Comparison of ENCODE assay signal across 1 cellular context in the genomic region with DNA sequence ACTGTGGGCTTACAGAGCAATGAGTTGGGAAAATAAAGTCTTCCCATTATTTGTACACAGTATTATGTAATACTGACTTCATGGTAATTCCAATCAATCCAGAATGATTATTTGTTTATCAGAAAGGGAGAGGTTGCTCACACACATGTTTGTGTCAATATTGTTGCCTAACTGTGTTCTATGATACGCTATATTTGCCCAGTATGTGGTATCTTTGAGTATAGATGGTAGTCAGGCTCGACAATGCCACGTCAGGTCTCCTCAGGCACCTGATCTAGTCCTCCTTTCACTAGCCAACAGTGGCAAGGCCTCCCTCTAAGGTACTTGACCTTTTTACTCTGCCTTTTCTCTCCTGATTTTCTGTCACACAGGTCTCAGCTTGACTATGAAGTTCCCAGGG.
TF ChIP-seq lines count a peak whose summit lies in the region.

No MANE protein-coding gene starts in this region.

TF ChIP-seq in HepG2, 621 proteins besides CTCF, POLR2A, EP300 and RAD21:
- TF ChIP-seq HNRNPL (IDR thresholded peaks at IDR 0.05; ENCODE audit: low read depth, low read length) (no peak), REXO4 (CRISPR knock-in tag; IDR thresholded peaks at IDR 0.05; ENCODE audit: borderline replicate concordance) (no peak), ZMYM2 (CRISPR knock-in tag; IDR thresholded peaks at IDR 0.05) (no peak), MED13 (CRISPR knock-in tag; IDR thresholded peaks at IDR 0.05) (no peak), CAMTA2 (CRISPR knock-in tag; IDR thresholded peaks at IDR 0.05; ENCODE audit: borderline replicate concordance) (no peak), ZBTB10 (CRISPR knock-in tag; IDR thresholded peaks at IDR 0.05; ENCODE audit: borderline replicate concordance) (no peak), CENPT (CRISPR knock-in tag; IDR thresholded peaks at IDR 0.05; ENCODE audit: low read depth) (no peak), PRDM10 (CRISPR knock-in tag; IDR thresholded peaks at IDR 0.05; ENCODE audit: low read depth) (no peak), ZNF224 (CRISPR knock-in tag; IDR thresholded peaks at IDR 0.05) (no peak), ATF7 (IDR thresholded peaks at IDR 0.05) (no peak), ATF7 (CRISPR knock-in tag; IDR thresholded peaks at IDR 0.05) (no peak), HOXD1 (CRISPR knock-in tag; IDR thresholded peaks at IDR 0.05) (no peak)
- TF ChIP-seq, protein P1, sequence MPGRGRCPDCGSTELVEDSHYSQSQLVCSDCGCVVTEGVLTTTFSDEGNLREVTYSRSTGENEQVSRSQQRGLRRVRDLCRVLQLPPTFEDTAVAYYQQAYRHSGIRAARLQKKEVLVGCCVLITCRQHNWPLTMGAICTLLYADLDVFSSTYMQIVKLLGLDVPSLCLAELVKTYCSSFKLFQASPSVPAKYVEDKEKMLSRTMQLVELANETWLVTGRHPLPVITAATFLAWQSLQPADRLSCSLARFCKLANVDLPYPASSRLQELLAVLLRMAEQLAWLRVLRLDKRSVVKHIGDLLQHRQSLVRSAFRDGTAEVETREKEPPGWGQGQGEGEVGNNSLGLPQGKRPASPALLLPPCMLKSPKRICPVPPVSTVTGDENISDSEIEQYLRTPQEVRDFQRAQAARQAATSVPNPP (CRISPR knock-in tag; IDR thresholded peaks at IDR 0.05), result no peak
- TF ChIP-seq, protein P2, sequence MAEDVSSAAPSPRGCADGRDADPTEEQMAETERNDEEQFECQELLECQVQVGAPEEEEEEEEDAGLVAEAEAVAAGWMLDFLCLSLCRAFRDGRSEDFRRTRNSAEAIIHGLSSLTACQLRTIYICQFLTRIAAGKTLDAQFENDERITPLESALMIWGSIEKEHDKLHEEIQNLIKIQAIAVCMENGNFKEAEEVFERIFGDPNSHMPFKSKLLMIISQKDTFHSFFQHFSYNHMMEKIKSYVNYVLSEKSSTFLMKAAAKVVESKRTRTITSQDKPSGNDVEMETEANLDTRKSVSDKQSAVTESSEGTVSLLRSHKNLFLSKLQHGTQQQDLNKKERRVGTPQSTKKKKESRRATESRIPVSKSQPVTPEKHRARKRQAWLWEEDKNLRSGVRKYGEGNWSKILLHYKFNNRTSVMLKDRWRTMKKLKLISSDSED (CRISPR knock-in tag; IDR thresholded peaks at IDR 0.05), result no peak
- TF ChIP-seq, protein P3, sequence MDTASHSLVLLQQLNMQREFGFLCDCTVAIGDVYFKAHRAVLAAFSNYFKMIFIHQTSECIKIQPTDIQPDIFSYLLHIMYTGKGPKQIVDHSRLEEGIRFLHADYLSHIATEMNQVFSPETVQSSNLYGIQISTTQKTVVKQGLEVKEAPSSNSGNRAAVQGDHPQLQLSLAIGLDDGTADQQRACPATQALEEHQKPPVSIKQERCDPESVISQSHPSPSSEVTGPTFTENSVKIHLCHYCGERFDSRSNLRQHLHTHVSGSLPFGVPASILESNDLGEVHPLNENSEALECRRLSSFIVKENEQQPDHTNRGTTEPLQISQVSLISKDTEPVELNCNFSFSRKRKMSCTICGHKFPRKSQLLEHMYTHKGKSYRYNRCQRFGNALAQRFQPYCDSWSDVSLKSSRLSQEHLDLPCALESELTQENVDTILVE (CRISPR knock-in tag; IDR thresholded peaks at IDR 0.05), result no peak
